33 cellular contexts compared by ENCODE assay signal in genomic region chr13:43990021-43990420, GRCh38.
"Had no signal": no experiment of that assay in that cellular context is flagged by ENCODE, and none has a peak within 500 bp of the region (broad histone marks: within the 10 kb centered on the region; RNA-seq: fewer than 3 reads in every experiment).

No MANE protein-coding gene starts in this region.

- FAIRE-seq: colon had no signal

- ATAC-seq: activated CD4-positive, CD25-positive, alpha-beta regulatory T cell treated with anti-CD3 and anti-CD28 coated beads, Interleukin-2, amount 50 U/mL, for 24 hours; activated CD8-positive, alpha-beta memory T cell treated with anti-CD3 and anti-CD28 coated beads, Interleukin-2, amount 10 ng/mL, durations not matched to agents 7 days and 5 days; activated CD8-positive, alpha-beta T cell treated with anti-CD3 and anti-CD28 coated beads, Interleukin-2, amount 10 ng/mL, durations not matched to agents 7 days and 5 days; activated naive CD8-positive, alpha-beta T cell treated with anti-CD3 and anti-CD28 coated beads, Interleukin-2, amount 50 U/mL, for 24 hours; body of pancreas; effector memory CD8-positive, alpha-beta T cell; gastroesophageal sphincter; T-helper 17 cell had no signal

- DNase-seq: activated B cell treated with CpG ODN at 0.5 μM for 24 hours; activated CD4-positive, alpha-beta T cell treated with anti-CD3 and anti-CD28 coated beads for 48 hours; activated CD4-positive, alpha-beta T cell treated with anti-CD3 and anti-CD28 coated beads, Interleukin-2, amount 50 U/mL, for 1 hour; activated CD4-positive, alpha-beta T cell treated with anti-CD3 and anti-CD28 coated beads, Interleukin-2, amount 50 U/mL, for 48 hours; activated CD8-positive, alpha-beta memory T cell treated with anti-CD3 and anti-CD28 coated beads, Interleukin-2, amount 10 ng/mL, durations not matched to agents 7 days and 5 days; activated CD8-positive, alpha-beta memory T cell treated with anti-CD3 and anti-CD28 coated beads, Interleukin-2, amount 50 U/mL, for 4 hours; activated CD8-positive, alpha-beta T cell treated with anti-CD3 and anti-CD28 coated beads, Interleukin-2, amount 10 ng/mL, durations not matched to agents 7 days and 5 days; activated effector memory CD4-positive, alpha-beta T cell treated with anti-CD3 and anti-CD28 coated beads, Interleukin-2, amount 50 U/mL, for 16 hours; activated naive CD4-positive, alpha-beta T cell treated with anti-CD3 and anti-CD28 coated beads for 36 hours; activated naive CD8-positive, alpha-beta T cell treated with anti-CD3 and anti-CD28 coated beads for 36 hours; activated naive CD8-positive, alpha-beta T cell treated with anti-CD3 and anti-CD28 coated beads, Interleukin-2, amount 50 U/mL, for 24 hours; activated T-cell treated with anti-CD3 and anti-CD28 coated beads, Interleukin-2, amount 50 U/mL, for 1 hour; activated T-cell treated with anti-CD3 and anti-CD28 coated beads, Interleukin-2, amount 50 U/mL, for 48 hours; adrenal gland; amygdala; aorta; body of pancreas; caudate nucleus; cortex of kidney; dermis blood vessel endothelial cell; effector CD4-positive, alpha-beta T cell; effector memory CD8-positive, alpha-beta T cell; erythroblast; esophagus squamous epithelium; foreskin melanocyte; T-helper 1 cell; T-helper 17 cell; T1000; WERI-Rb-1 had no signal

- H3K4me1 ChIP-seq: breast epithelium had no signal

- H3K4me3 ChIP-seq: adrenal gland, body of pancreas, breast epithelium, esophagus squamous epithelium, gastroesophageal sphincter had no signal

- H3K36me3 ChIP-seq: adrenal gland, breast epithelium, esophagus squamous epithelium, gastroesophageal sphincter, WERI-Rb-1 had no signal

- H3K27me3 ChIP-seq: body of pancreas, breast epithelium, gastroesophageal sphincter had no signal

- H3K9me3 ChIP-seq: adrenal gland, body of pancreas, breast epithelium had no signal

- H3K27ac ChIP-seq: adrenal gland, body of pancreas, breast epithelium, esophagus squamous epithelium, gastroesophageal sphincter, WERI-Rb-1 had no signal
